In the genomic region with DNA sequence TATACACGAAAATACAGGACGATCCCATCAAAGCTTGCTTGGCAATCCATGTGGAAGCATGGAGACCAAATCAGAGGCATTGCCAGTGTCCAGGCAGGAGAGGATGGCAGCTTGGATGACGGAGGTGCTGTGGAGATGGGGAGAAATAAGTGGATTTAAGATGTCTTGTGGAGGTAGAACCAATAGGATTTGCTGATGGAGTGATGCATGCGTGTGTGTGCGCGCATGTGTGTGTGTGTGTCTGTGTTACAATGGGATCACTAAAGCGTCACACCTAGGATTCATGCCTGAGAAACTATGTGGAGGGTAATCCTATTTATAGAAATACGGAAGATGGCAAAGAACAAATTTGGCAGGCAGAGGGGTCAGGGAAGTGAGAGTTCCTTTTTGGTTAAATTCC, we compare ENCODE assay signal across 1 cellular context.
TF ChIP-seq lines count a peak whose summit lies in the region.

No MANE protein-coding gene starts in this region.

TF ChIP-seq in GM23338, 12 proteins besides CTCF, POLR2A, EP300 and RAD21 (continued from another document):
- TF ChIP-seq, protein P1, sequence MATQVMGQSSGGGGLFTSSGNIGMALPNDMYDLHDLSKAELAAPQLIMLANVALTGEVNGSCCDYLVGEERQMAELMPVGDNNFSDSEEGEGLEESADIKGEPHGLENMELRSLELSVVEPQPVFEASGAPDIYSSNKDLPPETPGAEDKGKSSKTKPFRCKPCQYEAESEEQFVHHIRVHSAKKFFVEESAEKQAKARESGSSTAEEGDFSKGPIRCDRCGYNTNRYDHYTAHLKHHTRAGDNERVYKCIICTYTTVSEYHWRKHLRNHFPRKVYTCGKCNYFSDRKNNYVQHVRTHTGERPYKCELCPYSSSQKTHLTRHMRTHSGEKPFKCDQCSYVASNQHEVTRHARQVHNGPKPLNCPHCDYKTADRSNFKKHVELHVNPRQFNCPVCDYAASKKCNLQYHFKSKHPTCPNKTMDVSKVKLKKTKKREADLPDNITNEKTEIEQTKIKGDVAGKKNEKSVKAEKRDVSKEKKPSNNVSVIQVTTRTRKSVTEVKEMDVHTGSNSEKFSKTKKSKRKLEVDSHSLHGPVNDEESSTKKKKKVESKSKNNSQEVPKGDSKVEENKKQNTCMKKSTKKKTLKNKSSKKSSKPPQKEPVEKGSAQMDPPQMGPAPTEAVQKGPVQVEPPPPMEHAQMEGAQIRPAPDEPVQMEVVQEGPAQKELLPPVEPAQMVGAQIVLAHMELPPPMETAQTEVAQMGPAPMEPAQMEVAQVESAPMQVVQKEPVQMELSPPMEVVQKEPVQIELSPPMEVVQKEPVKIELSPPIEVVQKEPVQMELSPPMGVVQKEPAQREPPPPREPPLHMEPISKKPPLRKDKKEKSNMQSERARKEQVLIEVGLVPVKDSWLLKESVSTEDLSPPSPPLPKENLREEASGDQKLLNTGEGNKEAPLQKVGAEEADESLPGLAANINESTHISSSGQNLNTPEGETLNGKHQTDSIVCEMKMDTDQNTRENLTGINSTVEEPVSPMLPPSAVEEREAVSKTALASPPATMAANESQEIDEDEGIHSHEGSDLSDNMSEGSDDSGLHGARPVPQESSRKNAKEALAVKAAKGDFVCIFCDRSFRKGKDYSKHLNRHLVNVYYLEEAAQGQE (IDR thresholded peaks at IDR 0.05; ENCODE audit: unreplicated experiment) = no peak
- TF ChIP-seq EZH2 (IDR thresholded peaks at IDR 0.05; ENCODE audit: low read depth, unreplicated experiment) = no peak
- TF ChIP-seq STAT1 (IDR thresholded peaks at IDR 0.05; ENCODE audit: unreplicated experiment) = no peak
- TF ChIP-seq, protein P2, sequence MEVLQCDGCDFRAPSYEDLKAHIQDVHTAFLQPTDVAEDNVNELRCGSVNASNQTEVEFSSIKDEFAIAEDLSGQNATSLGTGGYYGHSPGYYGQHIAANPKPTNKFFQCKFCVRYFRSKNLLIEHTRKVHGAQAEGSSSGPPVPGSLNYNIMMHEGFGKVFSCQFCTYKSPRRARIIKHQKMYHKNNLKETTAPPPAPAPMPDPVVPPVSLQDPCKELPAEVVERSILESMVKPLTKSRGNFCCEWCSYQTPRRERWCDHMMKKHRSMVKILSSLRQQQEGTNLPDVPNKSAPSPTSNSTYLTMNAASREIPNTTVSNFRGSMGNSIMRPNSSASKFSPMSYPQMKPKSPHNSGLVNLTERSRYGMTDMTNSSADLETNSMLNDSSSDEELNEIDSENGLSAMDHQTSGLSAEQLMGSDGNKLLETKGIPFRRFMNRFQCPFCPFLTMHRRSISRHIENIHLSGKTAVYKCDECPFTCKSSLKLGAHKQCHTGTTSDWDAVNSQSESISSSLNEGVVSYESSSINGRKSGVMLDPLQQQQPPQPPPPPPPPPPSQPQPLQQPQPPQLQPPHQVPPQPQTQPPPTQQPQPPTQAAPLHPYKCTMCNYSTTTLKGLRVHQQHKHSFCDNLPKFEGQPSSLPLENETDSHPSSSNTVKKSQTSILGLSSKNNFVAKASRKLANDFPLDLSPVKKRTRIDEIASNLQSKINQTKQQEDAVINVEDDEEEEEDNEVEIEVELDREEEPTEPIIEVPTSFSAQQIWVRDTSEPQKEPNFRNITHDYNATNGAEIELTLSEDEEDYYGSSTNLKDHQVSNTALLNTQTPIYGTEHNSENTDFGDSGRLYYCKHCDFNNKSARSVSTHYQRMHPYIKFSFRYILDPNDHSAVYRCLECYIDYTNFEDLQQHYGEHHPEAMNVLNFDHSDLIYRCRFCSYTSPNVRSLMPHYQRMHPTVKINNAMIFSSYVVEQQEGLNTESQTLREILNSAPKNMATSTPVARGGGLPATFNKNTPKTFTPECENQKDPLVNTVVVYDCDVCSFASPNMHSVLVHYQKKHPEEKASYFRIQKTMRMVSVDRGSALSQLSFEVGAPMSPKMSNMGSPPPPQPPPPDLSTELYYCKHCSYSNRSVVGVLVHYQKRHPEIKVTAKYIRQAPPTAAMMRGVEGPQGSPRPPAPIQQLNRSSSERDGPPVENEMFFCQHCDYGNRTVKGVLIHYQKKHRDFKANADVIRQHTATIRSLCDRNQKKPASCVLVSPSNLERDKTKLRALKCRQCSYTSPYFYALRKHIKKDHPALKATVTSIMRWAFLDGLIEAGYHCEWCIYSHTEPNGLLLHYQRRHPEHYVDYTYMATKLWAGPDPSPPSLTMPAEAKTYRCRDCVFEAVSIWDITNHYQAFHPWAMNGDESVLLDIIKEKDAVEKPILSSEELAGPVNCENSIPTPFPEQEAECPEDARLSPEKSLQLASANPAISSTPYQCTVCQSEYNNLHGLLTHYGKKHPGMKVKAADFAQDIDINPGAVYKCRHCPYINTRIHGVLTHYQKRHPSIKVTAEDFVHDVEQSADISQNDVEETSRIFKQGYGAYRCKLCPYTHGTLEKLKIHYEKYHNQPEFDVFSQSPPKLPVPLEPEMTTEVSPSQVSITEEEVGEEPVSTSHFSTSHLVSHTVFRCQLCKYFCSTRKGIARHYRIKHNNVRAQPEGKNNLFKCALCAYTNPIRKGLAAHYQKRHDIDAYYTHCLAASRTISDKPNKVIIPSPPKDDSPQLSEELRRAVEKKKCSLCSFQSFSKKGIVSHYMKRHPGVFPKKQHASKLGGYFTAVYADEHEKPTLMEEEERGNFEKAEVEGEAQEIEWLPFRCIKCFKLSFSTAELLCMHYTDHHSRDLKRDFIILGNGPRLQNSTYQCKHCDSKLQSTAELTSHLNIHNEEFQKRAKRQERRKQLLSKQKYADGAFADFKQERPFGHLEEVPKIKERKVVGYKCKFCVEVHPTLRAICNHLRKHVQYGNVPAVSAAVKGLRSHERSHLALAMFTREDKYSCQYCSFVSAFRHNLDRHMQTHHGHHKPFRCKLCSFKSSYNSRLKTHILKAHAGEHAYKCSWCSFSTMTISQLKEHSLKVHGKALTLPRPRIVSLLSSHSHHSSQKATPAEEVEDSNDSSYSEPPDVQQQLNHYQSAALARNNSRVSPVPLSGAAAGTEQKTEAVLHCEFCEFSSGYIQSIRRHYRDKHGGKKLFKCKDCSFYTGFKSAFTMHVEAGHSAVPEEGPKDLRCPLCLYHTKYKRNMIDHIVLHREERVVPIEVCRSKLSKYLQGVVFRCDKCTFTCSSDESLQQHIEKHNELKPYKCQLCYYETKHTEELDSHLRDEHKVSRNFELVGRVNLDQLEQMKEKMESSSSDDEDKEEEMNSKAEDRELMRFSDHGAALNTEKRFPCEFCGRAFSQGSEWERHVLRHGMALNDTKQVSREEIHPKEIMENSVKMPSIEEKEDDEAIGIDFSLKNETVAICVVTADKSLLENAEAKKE (CRISPR knock-in tag; IDR thresholded peaks at IDR 0.05) = no peak
